13 cellular contexts compared by ENCODE assay signal in the genomic region with DNA sequence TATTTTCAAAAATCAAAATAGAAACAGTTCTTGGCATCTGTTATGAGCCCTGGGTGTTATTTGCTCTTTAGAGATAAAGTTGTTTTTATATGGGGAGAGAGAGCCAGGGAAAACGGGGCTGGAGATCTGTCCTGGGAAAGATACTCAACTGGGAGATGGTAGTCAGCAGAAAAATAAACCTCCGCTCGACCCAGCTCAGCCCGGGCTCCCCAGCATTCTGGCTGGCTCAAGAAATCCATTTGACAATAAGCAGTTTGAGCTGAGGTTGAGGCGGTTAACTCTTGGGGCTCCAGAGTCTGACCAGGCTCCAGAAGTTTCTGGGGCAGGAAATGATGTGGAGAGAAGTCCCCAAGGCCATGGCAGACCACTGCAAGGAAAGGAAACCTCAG.
DNase-seq lines count a peak whose midpoint lies in the region; ATAC-seq and TF ChIP-seq lines count a peak whose summit lies in the region.
"Had no signal": no experiment of that assay in that cellular context is flagged by ENCODE, and none has a peak within 500 bp of the region (broad histone marks: within the 10 kb centered on the region; RNA-seq: fewer than 3 reads in every experiment).

No MANE protein-coding gene starts in this region.

- H3K27me3 ChIP-seq in BLaER1: no peaks in the 10 kb centered on the region
- no peaks in the 10 kb centered on the region for H3K27me3 ChIP-seq in osteoblast (ENCODE audit: insufficient read depth, low read length)

- no peak overlapping the region for H3K27ac ChIP-seq in BLaER1
- no peak overlapping the region for H3K27ac ChIP-seq in coronary artery
- no peak overlapping the region for H3K27ac ChIP-seq in osteoblast (ENCODE audit: low read depth, low read length)
- H3K27ac ChIP-seq: 22Rv1 had no signal

- H3K4me2 ChIP-seq in BLaER1 (peak overlapping the region; percentile 68), osteoblast (ENCODE audit: insufficient read depth, low read length) (peak overlapping the region; percentile 57)
- H3K4me2 ChIP-seq: GM23338 had no signal

- TF ChIP-seq CTCF in coronary artery (IDR thresholded peaks at IDR 0.05): no peak
- no peak for TF ChIP-seq CTCF in osteoblast (IDR thresholded peaks at IDR 0.05; ENCODE audit: extremely low read depth, low read depth, low read length)

- no peak overlapping the region for H3K9ac ChIP-seq in BLaER1

- H3K79me2 ChIP-seq in osteoblast (ENCODE audit: insufficient read depth, low read length): no peaks in the 10 kb centered on the region

- DNase-seq in left cardiac atrium: no peak
- DNase-seq in Right ventricle myocardium inferior (ENCODE audit: missing footprints): no peak
- DNase-seq in coronary artery (ENCODE audit: low spot score): peak; percentile 41
- DNase-seq in osteoblast (ENCODE audit: insufficient read length, low spot score, missing footprints): no peak
- DNase-seq in stimulated activated CD4-positive, alpha-beta T cell treated with anti-CD3 and anti-CD28 coated beads, Interleukin-4, amount 100 ng/mL, for 4 hours: no peak
- DNase-seq in activated CD4-positive, CD25-positive, alpha-beta regulatory T cell treated with anti-CD3 and anti-CD28 coated beads, Interleukin-2, amount 50 U/mL, for 72 hours: no peak
- DNase-seq: CD4-positive, CD25-positive, alpha-beta regulatory T cell; DMS53; H7 had no signal

- H4K20me1 ChIP-seq in BLaER1 (no peaks in the 10 kb centered on the region), osteoblast (ENCODE audit: insufficient read depth, low read length) (no peaks in the 10 kb centered on the region)

- H3K4me1 ChIP-seq in BLaER1: peaks cover 16% of the 10 kb centered on the region
- no peaks in the 10 kb centered on the region for H3K4me1 ChIP-seq in osteoblast (ENCODE audit: insufficient read depth, low read length)

- no peaks in the 10 kb centered on the region for H3K36me3 ChIP-seq in BLaER1
- no peaks in the 10 kb centered on the region for H3K36me3 ChIP-seq in osteoblast (ENCODE audit: insufficient read depth, low read length)

- H2AFZ ChIP-seq in osteoblast (ENCODE audit: low read length): no peak overlapping the region
- H2AFZ ChIP-seq: GM23338 had no signal

- ATAC-seq in left cardiac atrium (peak; percentile 40 to 73), Right ventricle myocardium inferior (no peak), HG02840 (IDR thresholded peaks at IDR 0.05; ENCODE audit: low FRiP score, unreplicated experiment) (no peak)
- ATAC-seq: GM23338 had no signal

- H3K4me3 ChIP-seq in BLaER1: no peak overlapping the region
- H3K4me3 ChIP-seq in coronary artery: peak overlapping the region; percentile 55
- H3K4me3 ChIP-seq in osteoblast (ENCODE audit: insufficient read depth, low read length): peak overlapping the region; percentile 25
- H3K4me3 ChIP-seq: GM23338 had no signal

- H3K9me3 ChIP-seq in BLaER1 (no peaks in the 10 kb centered on the region), osteoblast (ENCODE audit: low read depth, low read length) (no peaks in the 10 kb centered on the region)

- intact Hi-C loops in left cardiac atrium (cut with DNase I) (no loop called here), Right ventricle myocardium inferior (cut with DNase I) (no loop called here)

Comparison
In these comparisons a context has a peak if more than half of its experiments do, and no peak if none do; other contexts are left out.
1. ATAC-seq: peak in left cardiac atrium (2 of 2); none in Right ventricle myocardium inferior (single experiment) and HG02840 (single experiment).